ENCODE assay signal across 8 cellular contexts in genomic region chr2:5616019-5616418, GRCh38.
"Had no signal": no experiment of that assay in that cellular context is flagged by ENCODE, and none has a peak within 500 bp of the region (broad histone marks: within the 10 kb centered on the region; RNA-seq: fewer than 3 reads in every experiment).

No MANE protein-coding gene starts in this region.

- FAIRE-seq: G401.6, GM12878, GM12891, GM12892, GM18507, GM19239 had no signal

- ATAC-seq: GM12878 had no signal

- H3K4me3 ChIP-seq: GM12878 had no signal

- DNase-seq: GDM1, GF-D8 had no signal
